In the genomic region with DNA sequence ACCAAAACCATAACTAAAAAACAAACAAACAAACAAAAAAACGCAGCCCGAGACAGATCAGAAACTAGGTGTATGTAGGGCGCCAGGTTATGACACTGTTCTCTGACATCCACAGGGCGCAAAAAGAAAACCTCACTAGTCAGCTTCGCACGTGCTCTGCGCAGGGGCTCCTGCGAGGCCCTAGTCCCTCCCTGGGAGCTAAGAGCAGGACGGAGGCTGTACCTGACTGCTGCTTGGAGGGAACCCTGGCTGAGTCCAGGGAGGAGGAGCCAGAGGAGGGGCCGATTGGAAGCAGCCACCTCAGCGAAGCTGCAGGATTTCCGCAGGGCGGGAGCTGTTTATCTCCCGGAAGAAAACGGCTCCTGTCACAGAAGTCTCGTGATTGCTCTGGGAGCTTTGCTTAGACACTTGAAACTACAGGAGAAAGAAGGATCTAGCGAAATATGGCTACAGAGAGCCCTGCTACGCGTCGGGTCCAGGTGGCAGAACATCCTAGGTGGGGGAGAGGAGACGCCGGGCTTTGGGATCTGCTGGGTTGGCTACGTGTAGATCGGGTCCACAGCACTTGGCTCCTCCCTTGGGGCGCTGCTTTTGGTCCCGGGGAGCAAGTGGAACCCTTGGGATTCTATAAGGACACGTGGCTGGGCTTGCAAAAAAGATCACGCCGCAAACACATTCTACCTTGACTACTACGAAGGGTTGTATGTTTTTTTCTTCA, we compare ENCODE assay signal across 8 cellular contexts. TPM values are rescaled to one million over a fixed set of nuclear protein-coding genes. Genes with fewer than 3 reads are reported as not detected.
DNase-seq lines count a peak whose midpoint lies in the region; ATAC-seq, FAIRE-seq and TF ChIP-seq lines count a peak whose summit lies in the region.

Gene GALK2, plus strand, starts transcription at position 368 of the 718 bp plus-strand sequence. Its CDS starts 76 bp downstream, at position 444.

- H3K36me3 ChIP-seq in A673 (ENCODE audit: insufficient read depth, low read length, poor library complexity, severe bottlenecking) (no peaks in the 10 kb centered on the region), bronchial epithelial cell (ENCODE audit: control insufficient read depth, insufficient read depth, low read length) (no peaks in the 10 kb centered on the region)

- TF ChIP-seq CTCF in A673 (conservative IDR thresholded peaks at IDR 0.05; ENCODE audit: low read depth, low read length): no peak
- TF ChIP-seq CTCF in WI38 (IDR thresholded peaks at IDR 0.05; ENCODE audit: low read depth, low read length): no peak
- no peak for TF ChIP-seq CTCF in bronchial epithelial cell (IDR thresholded peaks at IDR 0.05; ENCODE audit: insufficient read depth, low read length, severe bottlenecking)

- H3K27ac ChIP-seq in A673 (ENCODE audit: low read depth, low read length, poor library complexity, severe bottlenecking): peak within 1 kb of the TSS; percentile 61

- H3K27ac Mint-ChIP-seq in immature natural killer cell: peak within 1 kb of the TSS; percentile 96 to 99 (median 98)

- BruUV-seq in A673 (replicated peaks; lab: Mats Ljungman, UMichigan): no TSS peak

- POLR2A ChIA-PET in A673 (lab: Charles Lee; ENCODE audit: low non-redundant PET): interaction anchor here (0.7 kb wide), 1 partner anchor 102 kb away, joined by 3 read pairs; no protein-coding TSS in a partner anchor

- CTCF ChIA-PET in A673 (lab: Charles Lee): no interaction called here

- ATAC-seq in GM18867 (IDR thresholded peaks at IDR 0.05; ENCODE audit: unreplicated experiment): peak; percentile 95
- peak; percentile 91 for ATAC-seq in HG03103 (IDR thresholded peaks at IDR 0.05; ENCODE audit: low read depth, unreplicated experiment)

- H3K27me3 Mint-ChIP-seq in immature natural killer cell (ENCODE audit: low read depth in 3 of 3): peaks cover 0 to 6% (median 4%) of the 10 kb centered on the region in 3 donors

- no peaks in the 10 kb centered on the region for H3K27me3 ChIP-seq in A673 (replicated peaks; ENCODE audit: insufficient read depth, low read depth, low read length, poor library complexity)
- H3K27me3 ChIP-seq in bronchial epithelial cell (ENCODE audit: control insufficient read depth, insufficient read depth, low read length): no peaks in the 10 kb centered on the region

- peak within 1 kb of the TSS; percentile 64 for H3K4me3 ChIP-seq in A673 (ENCODE audit: low read depth, low read length, poor library complexity, severe bottlenecking)
- H3K4me3 ChIP-seq in WI38 (ENCODE audit: low read depth, low read length): peak within 1 kb of the TSS; percentile 73
- peak within 1 kb of the TSS; percentile 63 for H3K4me3 ChIP-seq in bronchial epithelial cell (ENCODE audit: low read depth, low read length)

- H3K4me1 ChIP-seq in A673 (ENCODE audit: insufficient read depth, low read length, poor library complexity, severe bottlenecking): peaks cover 6% of the 10 kb centered on the region

- FAIRE-seq in bronchial epithelial cell (lab: Jason Lieb, UNC): no peak

- DNase-seq in A673 (ENCODE audit: low spot score) (peak; percentile 91), NCI-H2196 (lab: John Stamatoyannopoulos, UW; ENCODE audit: unreplicated experiment) (peak; percentile 82), bronchial epithelial cell (ENCODE audit: low read depth) (peak; percentile 88), immature natural killer cell (peak; percentile 72 to 77 (median 75)), smooth muscle cell of the brain vasculature (ENCODE audit: low read depth, low spot score) (peak; percentile 65)

- no peaks in the 10 kb centered on the region for H3K9me3 Mint-ChIP-seq in immature natural killer cell

- no peaks in the 10 kb centered on the region for H3K9me3 ChIP-seq in A673 (ENCODE audit: low read depth, low read length, poor library complexity, severe bottlenecking)

- H3K4me1 Mint-ChIP-seq in immature natural killer cell: peaks cover 35 to 49% of the 10 kb centered on the region in 2 donors

- intact Hi-C loops in A673 (cut with micrococcal nuclease; ENCODE audit: unreplicated experiment): no loop called here

- H3K36me3 Mint-ChIP-seq in immature natural killer cell: peaks cover 0 to 3% (median 0%) of the 10 kb centered on the region in 3 donors

- H3K4me3 Mint-ChIP-seq in immature natural killer cell: peak within 1 kb of the TSS; percentile 94 to 99 (median 97)

RNA-seq across cellular contexts. Expression of gene GALK2, which starts in this region (rescaled TPM):
- total RNA-seq in A673 (2021) (22.9 and 23.0 TPM in 2 replicates), bronchial epithelial cell (51.2 and 67.9 TPM in 2 replicates)
- polyA plus RNA-seq in immature natural killer cell: 10 to 100 TPM in 2 of 3 donors, 1 to 10 TPM in 1; 8.8 to 25.1 (median 18.1) TPM

Comparison
In these comparisons a context has a peak if more than half of its experiments do, and no peak if none do; other contexts are left out.
1. Peak in every context shown above with its lines: DNase-seq, ATAC-seq, H3K4me3 ChIP-seq and H3K27ac ChIP-seq.